Comparison of ENCODE assay signal across 10 cellular contexts in genomic region chr10:64430690-64431323, GRCh38.
A peak's percentile ranks its signal among the peaks of the same experiment; 100 is the strongest.
DNase-seq lines count a peak whose midpoint lies in the region; ATAC-seq and TF ChIP-seq lines count a peak whose summit lies in the region.
"Had no signal": no experiment of that assay in that cellular context is flagged by ENCODE, and none has a peak within 500 bp of the region (broad histone marks: within the 10 kb centered on the region; RNA-seq: fewer than 3 reads in every experiment).

No MANE protein-coding gene starts in this region.

- H2AFZ ChIP-seq in trophoblast cell (ENCODE audit: insufficient read depth, low read length, poor library complexity), result no peak overlapping the region

- H2BK12ac ChIP-seq in trophoblast cell (ENCODE audit: low read length), result no peak overlapping the region

- H3K9me3 Mint-ChIP-seq in MCF 10A (ENCODE audit: unreplicated experiment), result no peaks in the 10 kb centered on the region
- peaks cover 9% of the 10 kb centered on the region for H3K9me3 Mint-ChIP-seq in T-helper 2 cell treated with Interferon-gamma antibody and Interleukin-4, amounts not matched to agents 5 μg/mL and 100 μg/mL, for 36 hours

- H3K9me3 ChIP-seq in breast epithelium, result no peaks in the 10 kb centered on the region
- H3K9me3 ChIP-seq in RWPE2 (ENCODE audit: severe bottlenecking), result no peaks in the 10 kb centered on the region
- H3K9me3 ChIP-seq in upper lobe of right lung, result no peaks in the 10 kb centered on the region
- H3K9me3 ChIP-seq in trophoblast cell (ENCODE audit: insufficient read depth, low read depth, low read length), result no peaks in the 10 kb centered on the region

- no peak overlapping the region for H4K12ac ChIP-seq in trophoblast cell (ENCODE audit: low read depth, low read length)

- BruUV-seq in MCF 10A (replicated peaks; lab: Mats Ljungman, UMichigan), result no TSS peak

- H3K4ac ChIP-seq in trophoblast cell (ENCODE audit: low read depth, low read length), result no peak overlapping the region

- H3K27ac Mint-ChIP-seq in MCF 10A (ENCODE audit: low read depth, unreplicated experiment), result no peak overlapping the region
- H3K27ac Mint-ChIP-seq in T-helper 2 cell treated with Interferon-gamma antibody and Interleukin-4, amounts not matched to agents 5 μg/mL and 100 μg/mL, for 36 hours, result no peak overlapping the region

- H3K9ac ChIP-seq in trophoblast cell (ENCODE audit: low read length), result no peak overlapping the region

- no peak overlapping the region for H2BK5ac ChIP-seq in trophoblast cell (ENCODE audit: low read depth, low read length, poor library complexity)

- H3K36me3 Mint-ChIP-seq in MCF 10A (ENCODE audit: insufficient read depth, unreplicated experiment), result no peaks in the 10 kb centered on the region
- no peaks in the 10 kb centered on the region for H3K36me3 Mint-ChIP-seq in T-helper 2 cell treated with Interferon-gamma antibody and Interleukin-4, amounts not matched to agents 5 μg/mL and 100 μg/mL, for 36 hours (ENCODE audit: low read depth)

- H3K4me1 Mint-ChIP-seq in MCF 10A (ENCODE audit: insufficient read depth, unreplicated experiment), result no peaks in the 10 kb centered on the region
- no peaks in the 10 kb centered on the region for H3K4me1 Mint-ChIP-seq in T-helper 2 cell treated with Interferon-gamma antibody and Interleukin-4, amounts not matched to agents 5 μg/mL and 100 μg/mL, for 36 hours (ENCODE audit: low read depth)

- H2AK5ac ChIP-seq in trophoblast cell (ENCODE audit: low read length), result no peak overlapping the region

- DNase-seq in MCF 10A (ENCODE audit: unreplicated experiment) (peak; percentile 64), breast epithelium (ENCODE audit: low spot score in 2 of 2) (no peak), RWPE2 (ENCODE audit: low spot score) (no peak), hypothalamus (lab: John Stamatoyannopoulos, UW) (peak in 26 of 51 donors; percentile 1 to 66 (median 18)), upper lobe of right lung (no peak), trophoblast cell (no peak)
- DNase-seq in T-helper 2 cell treated with Interferon-gamma antibody and Interleukin-4, amounts not matched to agents 5 μg/mL and 100 μg/mL, for 36 hours (ENCODE audit: low spot score), result no peak
- DNase-seq: activated effector memory CD4-positive, alpha-beta T cell treated with Interleukin-2 at 50 U/mL for 16 hours; HCEC 1CT had no signal

- no peaks in the 10 kb centered on the region for H3K79me1 ChIP-seq in trophoblast cell (ENCODE audit: low read length)

- no peaks in the 10 kb centered on the region for H3K27me3 Mint-ChIP-seq in MCF 10A (ENCODE audit: insufficient read depth, unreplicated experiment)
- H3K27me3 Mint-ChIP-seq in T-helper 2 cell treated with Interferon-gamma antibody and Interleukin-4, amounts not matched to agents 5 μg/mL and 100 μg/mL, for 36 hours (ENCODE audit: low read depth), result no peaks in the 10 kb centered on the region

- H3K79me2 ChIP-seq in trophoblast cell (ENCODE audit: control insufficient read depth, insufficient read depth, low read length, poor library complexity), result no peaks in the 10 kb centered on the region

- POLR2A ChIA-PET in MCF 10A (lab: Yijun Ruan, JAX), result no interaction called here

- no peak overlapping the region for H3K23ac ChIP-seq in trophoblast cell (ENCODE audit: low read length)

- no peak for TF ChIP-seq POLR2A in breast epithelium (IDR thresholded peaks at IDR 0.05)

- WGBS in trophoblast cell (ENCODE audit: extremely low coverage, insufficient coverage, insufficient read length), result no CpG with 5 or more reads among the region's 2 CpGs

- H3K27me3 ChIP-seq in breast epithelium, result no peaks in the 10 kb centered on the region
- peaks cover 4% of the 10 kb centered on the region for H3K27me3 ChIP-seq in RWPE2 (ENCODE audit: insufficient read depth, poor library complexity, severe bottlenecking)
- no peaks in the 10 kb centered on the region for H3K27me3 ChIP-seq in upper lobe of right lung
- H3K27me3 ChIP-seq in trophoblast cell (ENCODE audit: insufficient read depth, low read length), result no peaks in the 10 kb centered on the region

- H4K8ac ChIP-seq in trophoblast cell (ENCODE audit: low read depth, low read length), result no peak overlapping the region

- CTCF ChIA-PET in MCF 10A (lab: Yijun Ruan, JAX), result interaction anchor here (0.5 to 1.3 kb wide), 7 partner anchors 11 to 1742 kb away, joined by 3 to 7 read pairs (median 3); no protein-coding TSS in a partner anchor

- no peak overlapping the region for H3K14ac ChIP-seq in trophoblast cell (ENCODE audit: low read length)

- no peak overlapping the region for H2BK120ac ChIP-seq in trophoblast cell (ENCODE audit: insufficient read depth, low read length, poor library complexity)

- no peak overlapping the region for H4K91ac ChIP-seq in trophoblast cell (ENCODE audit: low read depth, low read length)

- no peak overlapping the region for H3K4me3 Mint-ChIP-seq in MCF 10A (ENCODE audit: unreplicated experiment)
- no peak overlapping the region for H3K4me3 Mint-ChIP-seq in T-helper 2 cell treated with Interferon-gamma antibody and Interleukin-4, amounts not matched to agents 5 μg/mL and 100 μg/mL, for 36 hours

- H3K27ac ChIP-seq in breast epithelium (no peak overlapping the region), RWPE2 (ENCODE audit: poor library complexity, severe bottlenecking) (no peak overlapping the region), upper lobe of right lung (no peak overlapping the region), trophoblast cell (ENCODE audit: low read depth, low read length) (no peak overlapping the region)

- H3K36me3 ChIP-seq in breast epithelium, result no peaks in the 10 kb centered on the region
- H3K36me3 ChIP-seq in RWPE2 (ENCODE audit: low read depth), result no peaks in the 10 kb centered on the region
- H3K36me3 ChIP-seq in upper lobe of right lung, result no peaks in the 10 kb centered on the region
- no peaks in the 10 kb centered on the region for H3K36me3 ChIP-seq in trophoblast cell (ENCODE audit: control insufficient read depth in 1 of 2, insufficient read depth in 2 of 2, low read length in 2 of 2)

- ATAC-seq in RWPE2 (ENCODE audit: low read depth) (peak; percentile 56), upper lobe of right lung (peak; percentile 25), GM18909 (IDR thresholded peaks at IDR 0.05; ENCODE audit: poor library complexity, unreplicated experiment) (no peak)

- TF ChIP-seq CTCF in MCF 10A (IDR thresholded peaks at IDR 0.05; ENCODE audit: unreplicated experiment), result peak; percentile 46
- no peak for TF ChIP-seq CTCF in breast epithelium (IDR thresholded peaks at IDR 0.05)
- TF ChIP-seq CTCF in RWPE2 (IDR thresholded peaks at IDR 0.05; ENCODE audit: poor library complexity, severe bottlenecking), result peak; percentile 31
- peak; percentile 22 for TF ChIP-seq CTCF in upper lobe of right lung (IDR thresholded peaks at IDR 0.05)

- no peak overlapping the region for H3K4me3 ChIP-seq in breast epithelium
- H3K4me3 ChIP-seq in RWPE2 (ENCODE audit: severe bottlenecking), result no peak overlapping the region
- H3K4me3 ChIP-seq in upper lobe of right lung, result no peak overlapping the region
- H3K4me3 ChIP-seq in trophoblast cell (ENCODE audit: low read depth, low read length), result no peak overlapping the region

- no peak overlapping the region for H3K4me2 ChIP-seq in trophoblast cell (ENCODE audit: low read length)

- intact Hi-C loops in MCF 10A (cut with micrococcal nuclease), result no loop called here
- intact Hi-C loops in breast epithelium (cut with DNase I; ENCODE audit: low total_unique reads), result no loop called here
- intact Hi-C loops in upper lobe of right lung (cut with DNase I), result no loop called here

- no peak overlapping the region for H3K18ac ChIP-seq in trophoblast cell (ENCODE audit: low read length)

- H3K4me1 ChIP-seq in breast epithelium, result no peaks in the 10 kb centered on the region
- H3K4me1 ChIP-seq in RWPE2 (ENCODE audit: insufficient read depth, poor library complexity, severe bottlenecking), result no peaks in the 10 kb centered on the region
- no peaks in the 10 kb centered on the region for H3K4me1 ChIP-seq in upper lobe of right lung
- H3K4me1 ChIP-seq in trophoblast cell (ENCODE audit: control insufficient read depth in 1 of 2, insufficient read depth in 2 of 2, low read length in 2 of 2), result no peaks in the 10 kb centered on the region

Comparison
In these comparisons a context has a peak if more than half of its experiments do, and no peak if none do; other contexts are left out.
1. DNase-seq: peak in MCF 10A (single experiment) and hypothalamus (26 of 51); none in breast epithelium (0 of 2), RWPE2 (single experiment), upper lobe of right lung (single experiment), T-helper 2 cell treated with Interferon-gamma antibody and Interleukin-4, amounts not matched to agents 5 μg/mL and 100 μg/mL, for 36 hours (single experiment) and trophoblast cell (0 of 2).
2. CTCF ChIP-seq: peak in MCF 10A (single experiment), RWPE2 (single experiment) and upper lobe of right lung (single experiment); none in breast epithelium (0 of 3).